In genomic region chr17:59004338-59005111, GRCh38 we compare ENCODE assay signal across 8 cellular contexts.
DNase-seq lines count a peak whose midpoint lies in the region; ATAC-seq, FAIRE-seq and TF ChIP-seq lines count a peak whose summit lies in the region.

No MANE protein-coding gene starts in this region.

- H3K4me3 ChIP-seq in A673 (ENCODE audit: low read depth, low read length, poor library complexity, severe bottlenecking) = no peak overlapping the region
- no peak overlapping the region for H3K4me3 ChIP-seq in choroid plexus epithelial cell (ENCODE audit: low read depth, low read length)
- H3K4me3 ChIP-seq in liver (ENCODE audit: low read depth in 1 of 3, low read length in 3 of 3) = peak overlapping the region in 1 of 3 donors; percentile 4

- FAIRE-seq in GM12892 (lab: Jason Lieb, UNC) = peak; percentile 94

- H3K9me3 Mint-ChIP-seq in activated CD4-positive, alpha-beta T cell treated with anti-CD3 and anti-CD28 coated beads for 36 hours (ENCODE audit: low read depth) = no peaks in the 10 kb centered on the region

- H3K36me3 Mint-ChIP-seq in activated CD4-positive, alpha-beta T cell treated with anti-CD3 and anti-CD28 coated beads for 36 hours (ENCODE audit: low read depth) = peaks cover 4% of the 10 kb centered on the region

- H3K36me3 ChIP-seq in A673 (ENCODE audit: insufficient read depth, low read length, poor library complexity, severe bottlenecking) (no peaks in the 10 kb centered on the region), liver (ENCODE audit: control insufficient read depth in 4 of 4, insufficient read depth in 3 of 4, low read depth in 1 of 4, low read length in 3 of 4) (no peaks in the 10 kb centered on the region)

- TF ChIP-seq CTCF in A673 (conservative IDR thresholded peaks at IDR 0.05; ENCODE audit: low read depth, low read length) = peak; percentile 94
- TF ChIP-seq CTCF in choroid plexus epithelial cell (conservative IDR thresholded peaks at IDR 0.05; ENCODE audit: low read depth, low read length) = peak; percentile 97
- TF ChIP-seq CTCF in liver (IDR thresholded peaks at IDR 0.05; ENCODE audit: low read depth, low read length, missing input control) = peak; percentile 97

- H3K4me3 Mint-ChIP-seq in activated CD4-positive, alpha-beta T cell treated with anti-CD3 and anti-CD28 coated beads for 36 hours = no peak overlapping the region

- H3K9me3 ChIP-seq in A673 (ENCODE audit: low read depth, low read length, poor library complexity, severe bottlenecking) = no peaks in the 10 kb centered on the region
- no peaks in the 10 kb centered on the region for H3K9me3 ChIP-seq in liver (ENCODE audit: control insufficient read depth in 4 of 4, low read length in 3 of 4)

- H3K4me1 ChIP-seq in A673 (ENCODE audit: insufficient read depth, low read length, poor library complexity, severe bottlenecking) = peaks cover 25% of the 10 kb centered on the region
- H3K4me1 ChIP-seq in liver (ENCODE audit: control insufficient read depth in 4 of 4, insufficient read depth in 4 of 4, low read length in 3 of 4) = peaks cover 10 to 44% (median 28%) of the 10 kb centered on the region in 4 donors

- no peaks in the 10 kb centered on the region for H3K27me3 Mint-ChIP-seq in activated CD4-positive, alpha-beta T cell treated with anti-CD3 and anti-CD28 coated beads for 36 hours

- H3K4me1 Mint-ChIP-seq in activated CD4-positive, alpha-beta T cell treated with anti-CD3 and anti-CD28 coated beads for 36 hours = peaks cover 34% of the 10 kb centered on the region

- H3K27ac ChIP-seq in A673 (ENCODE audit: low read depth, low read length, poor library complexity, severe bottlenecking) (peak overlapping the region; percentile 25), liver (ENCODE audit: low read depth in 1 of 2, low read length in 2 of 2) (peak overlapping the region; percentile 74 to 76)

- H3K27ac Mint-ChIP-seq in activated CD4-positive, alpha-beta T cell treated with anti-CD3 and anti-CD28 coated beads for 36 hours = peak overlapping the region; percentile 55

- peak; percentile 97 to 98 for TF ChIP-seq RAD21 in liver (IDR thresholded peaks at IDR 0.05)

- intact Hi-C loops in A673 (cut with micrococcal nuclease; ENCODE audit: unreplicated experiment) = loop anchor here (1.0 to 2.0 kb wide), 3 partner anchors 293 to 486 kb away; no protein-coding TSS in a partner anchor
- intact Hi-C loops in activated CD4-positive, alpha-beta T cell treated with anti-CD3 and anti-CD28 coated beads for 36 hours (cut with DNase I, micrococcal nuclease) = loop anchor here (1.0 to 10.0 kb wide), 8 partner anchors 44 to 690 kb away; partner anchors contain the start of genes RAD51C (in 1 of the 2) and TEX14 (in 1 of the 2)

- BruUV-seq in A673 (replicated peaks; lab: Mats Ljungman, UMichigan) = no TSS peak

- no peak for ATAC-seq in activated CD4-positive, alpha-beta T cell treated with anti-CD3 and anti-CD28 coated beads for 36 hours
- ATAC-seq in HG03025 (IDR thresholded peaks at IDR 0.05; ENCODE audit: low FRiP score, unreplicated experiment) = no peak

- peak overlapping the region; percentile 16 to 94 for H3K9ac ChIP-seq in liver (ENCODE audit: low read depth in 1 of 2, low read length in 2 of 2)

- H3K27me3 ChIP-seq in A673 (replicated peaks; ENCODE audit: insufficient read depth, low read depth, low read length, poor library complexity) (no peaks in the 10 kb centered on the region), liver (ENCODE audit: control insufficient read depth in 4 of 4, insufficient read depth in 4 of 4, low read length in 3 of 4) (no peaks in the 10 kb centered on the region)

- DNase-seq in A673 (ENCODE audit: low spot score) (peak; percentile 75), GM12892 (ENCODE audit: insufficient read length) (peak; percentile 25), NCI-H2227 (lab: John Stamatoyannopoulos, UW; ENCODE audit: unreplicated experiment) (peak; percentile 75), choroid plexus epithelial cell (ENCODE audit: low read depth) (peak; percentile 76)
- DNase-seq in activated CD4-positive, alpha-beta T cell treated with anti-CD3 and anti-CD28 coated beads for 36 hours = peak; percentile 81
- DNase-seq in stimulated activated CD8-positive, alpha-beta memory T cell treated with anti-CD3 and anti-CD28 coated beads, Interleukin-12 subunit alpha, Interleukin-12 subunit beta, amount 100 ng/mL, for 4 hours (ENCODE audit: low read depth) = peak; percentile 33

- 6% methylated on average over 4 of the region's 4 CpGs for WGBS in liver

- no peak for TF ChIP-seq POLR2A in GM12892 (IDR thresholded peaks at IDR 0.05; ENCODE audit: low read depth, low read length)

- POLR2A ChIA-PET in A673 (lab: Charles Lee; ENCODE audit: low non-redundant PET) = interaction anchor here (0.5 kb wide), 1 partner anchor 294 kb away, joined by 3 read pairs; no protein-coding TSS in a partner anchor
- POLR2A ChIA-PET in activated CD4-positive, alpha-beta T cell treated with anti-CD3 and anti-CD28 coated beads for 36 hours (lab: Charles Lee) = no interaction called here

- CTCF ChIA-PET in A673 (lab: Charles Lee) = interaction anchor here (0.6 to 1.5 kb wide), 8 partner anchors 45 to 486 kb away, joined by 3 to 15 read pairs (median 4); no protein-coding TSS in a partner anchor
- CTCF ChIA-PET in activated CD4-positive, alpha-beta T cell treated with anti-CD3 and anti-CD28 coated beads for 36 hours (lab: Charles Lee) = interaction anchor here (0.6 to 4.5 kb wide), 33 partner anchors 13 to 491 kb away, joined by 3 to 39 read pairs (median 3); partner anchors contain the start of genes MTMR4 and RAD51C

TF ChIP-seq in liver, 16 proteins besides CTCF, POLR2A, EP300 and RAD21:
- TF ChIP-seq TAF1 (conservative IDR thresholded peaks at IDR 0.05) = no peak
- peak; percentile 77 to 81 for TF ChIP-seq HNF4A (conservative IDR thresholded peaks at IDR 0.05)
- no peak for TF ChIP-seq FOXA1 (IDR thresholded peaks at IDR 0.05)
- TF ChIP-seq EGR1 (IDR thresholded peaks at IDR 0.05; ENCODE audit: low read depth in 2 of 2) = no peak
- peak; percentile 56 for TF ChIP-seq YY1 (IDR thresholded peaks at IDR 0.05)
- peak; percentile 69 for TF ChIP-seq SP1 (IDR thresholded peaks at IDR 0.05)
- no peak for TF ChIP-seq ZBTB33 (IDR thresholded peaks at IDR 0.05)
- peak; percentile 32 for TF ChIP-seq ATF3 (IDR thresholded peaks at IDR 0.05)
- no peak for TF ChIP-seq REST (IDR thresholded peaks at IDR 0.05)
- peak in 1 of 2 donors; percentile 40 for TF ChIP-seq JUND (IDR thresholded peaks at IDR 0.05)
- peak; percentile 50 for TF ChIP-seq HNF4G (IDR thresholded peaks at IDR 0.05)
- TF ChIP-seq RXRA (IDR thresholded peaks at IDR 0.05) = peak; percentile 64 to 78

Comparison
In these comparisons a context has a peak if more than half of its experiments do, and no peak if none do; other contexts are left out.
1. DNase-seq: peak in every context shown above with its lines; median percentile 81 in activated CD4-positive, alpha-beta T cell treated with anti-CD3 and anti-CD28 coated beads for 36 hours; 76 in choroid plexus epithelial cell; 75 in A673; 75 in NCI-H2227; 33 in stimulated activated CD8-positive, alpha-beta memory T cell treated with anti-CD3 and anti-CD28 coated beads, Interleukin-12 subunit alpha, Interleukin-12 subunit beta, amount 100 ng/mL, for 4 hours; 25 in GM12892.